8 cellular contexts compared by ENCODE assay signal in genomic region chr5:10577371-10578291, GRCh38. TPM values are rescaled to one million over a fixed set of nuclear protein-coding genes. Genes with fewer than 3 reads are reported as not detected.
DNase-seq lines count a peak whose midpoint lies in the region; ATAC-seq, FAIRE-seq and TF ChIP-seq lines count a peak whose summit lies in the region.

No MANE protein-coding gene starts in this region.

- H3K79me2 ChIP-seq in astrocyte (ENCODE audit: insufficient read depth, low read length): peaks cover 3% of the 10 kb centered on the region
- H3K79me2 ChIP-seq in GM23338 (replicated peaks; ENCODE audit: insufficient read depth): no peaks in the 10 kb centered on the region

- H3K27ac ChIP-seq in astrocyte (ENCODE audit: low read depth, low read length) (no peak overlapping the region), substantia nigra (ENCODE audit: low read depth, low read length, poor library complexity, severe bottlenecking) (no peak overlapping the region), GM23338 (ENCODE audit: low read depth) (no peak overlapping the region)

- no peaks in the 10 kb centered on the region for H3K9me2 ChIP-seq in GM23338 (ENCODE audit: insufficient read depth)

- H2AFZ ChIP-seq in astrocyte (ENCODE audit: low read depth, low read length) (no peak overlapping the region), GM23338 (no peak overlapping the region)

- H3K9me3 Mint-ChIP-seq in astrocyte (ENCODE audit: unreplicated experiment) (peaks cover 2% of the 10 kb centered on the region), GM23338 (no peaks in the 10 kb centered on the region; the same call in 2 of the 3 replicates)

- H3K9me3 ChIP-seq in astrocyte (ENCODE audit: insufficient read depth, low read depth, low read length): no peaks in the 10 kb centered on the region

- peaks cover 43% of the 10 kb centered on the region for H3K4me1 Mint-ChIP-seq in astrocyte (ENCODE audit: low read depth, unreplicated experiment)
- H3K4me1 Mint-ChIP-seq in GM23338: peaks cover 8% of the 10 kb centered on the region

- H3K27me3 ChIP-seq in astrocyte (ENCODE audit: insufficient read depth, low read length) (no peaks in the 10 kb centered on the region), GM23338 (ENCODE audit: insufficient read depth) (no peaks in the 10 kb centered on the region)

- no peak overlapping the region for H3K9ac ChIP-seq in astrocyte (ENCODE audit: low read length)

- H3K4me3 Mint-ChIP-seq in astrocyte (ENCODE audit: unreplicated experiment) (peak overlapping the region; percentile 34), GM23338 (no peak overlapping the region)

- H4K20me1 ChIP-seq in astrocyte (ENCODE audit: insufficient read depth, low read length) (peaks cover 8% of the 10 kb centered on the region), GM23338 (replicated peaks; ENCODE audit: insufficient read depth) (no peaks in the 10 kb centered on the region)

- H3K27ac Mint-ChIP-seq in astrocyte (ENCODE audit: unreplicated experiment) (peak overlapping the region; percentile 18), GM23338 (no peak overlapping the region)

- H3K36me3 Mint-ChIP-seq in astrocyte (ENCODE audit: low read depth, unreplicated experiment) (peaks cover 9% of the 10 kb centered on the region), GM23338 (ENCODE audit: low read depth) (no peaks in the 10 kb centered on the region; the same call in 2 of the 3 replicates)

- no peaks in the 10 kb centered on the region for H3K36me3 ChIP-seq in astrocyte (ENCODE audit: insufficient read depth, low read length)
- H3K36me3 ChIP-seq in GM23338 (ENCODE audit: insufficient read depth): no peaks in the 10 kb centered on the region

- no peak for FAIRE-seq in astrocyte (lab: Jason Lieb, UNC)

- H3K27me3 Mint-ChIP-seq in astrocyte (ENCODE audit: low read depth, unreplicated experiment): no peaks in the 10 kb centered on the region
- H3K27me3 Mint-ChIP-seq in GM23338 (ENCODE audit: insufficient read depth, low read depth, poor library complexity): peaks cover 6% of the 10 kb centered on the region

- TF ChIP-seq CTCF in astrocyte (IDR thresholded peaks at IDR 0.05; ENCODE audit: insufficient read depth, low read depth, low read length) (no peak), GM23338 (conservative IDR thresholded peaks at IDR 0.05; ENCODE audit: low read depth in 2 of 2) (no peak)

- peak overlapping the region; percentile 22 for H3K4me2 ChIP-seq in astrocyte (ENCODE audit: low read length)
- H3K4me2 ChIP-seq in GM23338: no peak overlapping the region

- DNase-seq in astrocyte (ENCODE audit: low read depth) (no peak), renal cortical epithelial cell (ENCODE audit: low read depth) (peak; percentile 52), iPS-NIHi7 (ENCODE audit: extremely low spot score) (no peak), substantia nigra (lab: John Stamatoyannopoulos, UW) (no peak), GM23338 (ENCODE audit: low spot score) (no peak)

- H3F3A ChIP-seq in GM23338 (replicated peaks; ENCODE audit: low read depth): no peaks in the 10 kb centered on the region

- ATAC-seq in HG02943 (IDR thresholded peaks at IDR 0.05; ENCODE audit: low read depth, unreplicated experiment) (peak; percentile 47), HG03045 (IDR thresholded peaks at IDR 0.05; ENCODE audit: unreplicated experiment) (no peak), GM23338 (no peak; the same call in 2 of the 3 replicates)

- peak; percentile 30 for TF ChIP-seq POLR2A in GM18951 (IDR thresholded peaks at IDR 0.05; ENCODE audit: extremely low read depth, insufficient read depth, insufficient read length)

- in situ Hi-C loops in GM18951 (cut with MboI; ENCODE audit: low sequenced_read_pairs, unreplicated experiment): no loop called here

- H3K4me1 ChIP-seq in astrocyte (ENCODE audit: insufficient read depth, low read length) (peaks cover 8% of the 10 kb centered on the region), GM23338 (ENCODE audit: insufficient read depth) (peaks cover 8% of the 10 kb centered on the region; the same call in 1 of the 2 replicates)

- H3K4me3 ChIP-seq in astrocyte (ENCODE audit: insufficient read depth, low read depth, low read length) (no peak overlapping the region), GM23338 (no peak overlapping the region)

TF ChIP-seq in GM23338, 12 proteins besides CTCF, POLR2A, EP300 and RAD21 (continues in another document):
- no peak for TF ChIP-seq ZNF462 (CRISPR knock-in tag; IDR thresholded peaks at IDR 0.05)
- TF ChIP-seq STAT1 (IDR thresholded peaks at IDR 0.05; ENCODE audit: unreplicated experiment): no peak
- no peak for TF ChIP-seq ZNF114 (CRISPR knock-in tag; IDR thresholded peaks at IDR 0.05)
- TF ChIP-seq POLR2AphosphoS5 (IDR thresholded peaks at IDR 0.05; ENCODE audit: low read depth): no peak
- TF ChIP-seq EZH2phosphoT487 (IDR thresholded peaks at IDR 0.05; ENCODE audit: unreplicated experiment): no peak

RNA-seq across cellular contexts. Expression of gene ANKRD33B, which starts 13.8 kb away (rescaled TPM):
- total RNA-seq in astrocyte (13.5 and 22.7 TPM in 2 replicates), renal cortical epithelial cell (8.2 and 32.9 TPM in 2 replicates)
- total RNA-seq in GM23338 (2014; rRNA removed; shearing (Covaris generic)): 13.0 and 15.4 TPM in 2 replicates
- 2.7 and 2.9 TPM in 2 replicates for polyA plus RNA-seq in GM23338 (2016; fragmentation: Nextera tagmentation; extraction: Ambion mirVana)
